ENCODE assay signal across 1 cellular context in the genomic region with DNA sequence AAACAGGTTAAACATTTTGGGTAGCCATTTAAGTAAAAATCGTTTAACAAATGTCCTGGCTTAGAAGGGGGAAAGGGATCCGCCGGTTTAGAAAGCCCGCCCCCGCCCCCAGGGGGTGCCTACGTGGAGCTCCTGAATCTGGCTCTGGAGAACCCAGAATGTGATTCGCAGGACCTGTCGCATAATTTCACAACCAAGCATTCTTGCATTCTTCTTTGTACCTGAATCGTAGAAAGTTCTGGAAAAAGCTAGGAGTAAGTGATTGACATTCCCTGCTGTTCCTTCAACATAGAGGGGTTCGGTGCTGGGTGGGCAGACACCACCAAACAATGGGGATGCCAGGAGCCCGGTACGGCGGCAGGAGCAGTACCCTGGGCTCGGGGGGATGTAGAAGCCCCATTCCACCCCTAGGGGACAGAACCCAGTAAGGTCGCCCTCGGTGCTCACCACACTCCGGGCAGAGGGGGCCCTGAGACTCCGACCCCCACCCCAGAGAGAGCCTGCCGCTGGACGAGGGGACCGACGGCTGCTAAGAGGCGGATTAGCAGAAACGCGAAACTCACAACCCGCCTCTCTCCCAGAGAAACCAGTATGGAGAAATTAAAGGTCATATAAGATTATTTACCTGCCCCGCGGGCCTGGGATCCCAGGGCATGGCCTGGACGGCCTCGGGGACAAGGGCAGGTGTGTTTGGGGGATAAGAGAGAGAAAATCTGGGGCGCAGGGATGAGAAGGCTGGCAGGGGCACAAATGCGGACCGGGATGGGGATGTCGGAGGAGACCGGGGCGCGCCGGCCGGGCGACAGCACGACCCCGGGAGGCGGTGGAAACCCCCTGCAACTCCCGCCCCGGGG.
TF ChIP-seq lines count a peak whose summit lies in the region.

No MANE protein-coding gene starts in this region.

TF ChIP-seq in K562, 482 proteins besides CTCF, POLR2A, EP300 and RAD21 (continued from another document):
- no peak for TF ChIP-seq ATF6 (CRISPR knock-in tag; IDR thresholded peaks at IDR 0.05)
- no peak for TF ChIP-seq MBD2 (IDR thresholded peaks at IDR 0.05; ENCODE audit: borderline replicate concordance, low read depth)
- TF ChIP-seq ZNF217 (CRISPR knock-in tag; IDR thresholded peaks at IDR 0.05) = no peak
- TF ChIP-seq CSDE1 (IDR thresholded peaks at IDR 0.05) = no peak
- no peak for TF ChIP-seq ZNF740 (CRISPR knock-in tag; IDR thresholded peaks at IDR 0.05)
- TF ChIP-seq ZNF740 (tag; IDR thresholded peaks at IDR 0.05) = no peak
- TF ChIP-seq, protein P1, sequence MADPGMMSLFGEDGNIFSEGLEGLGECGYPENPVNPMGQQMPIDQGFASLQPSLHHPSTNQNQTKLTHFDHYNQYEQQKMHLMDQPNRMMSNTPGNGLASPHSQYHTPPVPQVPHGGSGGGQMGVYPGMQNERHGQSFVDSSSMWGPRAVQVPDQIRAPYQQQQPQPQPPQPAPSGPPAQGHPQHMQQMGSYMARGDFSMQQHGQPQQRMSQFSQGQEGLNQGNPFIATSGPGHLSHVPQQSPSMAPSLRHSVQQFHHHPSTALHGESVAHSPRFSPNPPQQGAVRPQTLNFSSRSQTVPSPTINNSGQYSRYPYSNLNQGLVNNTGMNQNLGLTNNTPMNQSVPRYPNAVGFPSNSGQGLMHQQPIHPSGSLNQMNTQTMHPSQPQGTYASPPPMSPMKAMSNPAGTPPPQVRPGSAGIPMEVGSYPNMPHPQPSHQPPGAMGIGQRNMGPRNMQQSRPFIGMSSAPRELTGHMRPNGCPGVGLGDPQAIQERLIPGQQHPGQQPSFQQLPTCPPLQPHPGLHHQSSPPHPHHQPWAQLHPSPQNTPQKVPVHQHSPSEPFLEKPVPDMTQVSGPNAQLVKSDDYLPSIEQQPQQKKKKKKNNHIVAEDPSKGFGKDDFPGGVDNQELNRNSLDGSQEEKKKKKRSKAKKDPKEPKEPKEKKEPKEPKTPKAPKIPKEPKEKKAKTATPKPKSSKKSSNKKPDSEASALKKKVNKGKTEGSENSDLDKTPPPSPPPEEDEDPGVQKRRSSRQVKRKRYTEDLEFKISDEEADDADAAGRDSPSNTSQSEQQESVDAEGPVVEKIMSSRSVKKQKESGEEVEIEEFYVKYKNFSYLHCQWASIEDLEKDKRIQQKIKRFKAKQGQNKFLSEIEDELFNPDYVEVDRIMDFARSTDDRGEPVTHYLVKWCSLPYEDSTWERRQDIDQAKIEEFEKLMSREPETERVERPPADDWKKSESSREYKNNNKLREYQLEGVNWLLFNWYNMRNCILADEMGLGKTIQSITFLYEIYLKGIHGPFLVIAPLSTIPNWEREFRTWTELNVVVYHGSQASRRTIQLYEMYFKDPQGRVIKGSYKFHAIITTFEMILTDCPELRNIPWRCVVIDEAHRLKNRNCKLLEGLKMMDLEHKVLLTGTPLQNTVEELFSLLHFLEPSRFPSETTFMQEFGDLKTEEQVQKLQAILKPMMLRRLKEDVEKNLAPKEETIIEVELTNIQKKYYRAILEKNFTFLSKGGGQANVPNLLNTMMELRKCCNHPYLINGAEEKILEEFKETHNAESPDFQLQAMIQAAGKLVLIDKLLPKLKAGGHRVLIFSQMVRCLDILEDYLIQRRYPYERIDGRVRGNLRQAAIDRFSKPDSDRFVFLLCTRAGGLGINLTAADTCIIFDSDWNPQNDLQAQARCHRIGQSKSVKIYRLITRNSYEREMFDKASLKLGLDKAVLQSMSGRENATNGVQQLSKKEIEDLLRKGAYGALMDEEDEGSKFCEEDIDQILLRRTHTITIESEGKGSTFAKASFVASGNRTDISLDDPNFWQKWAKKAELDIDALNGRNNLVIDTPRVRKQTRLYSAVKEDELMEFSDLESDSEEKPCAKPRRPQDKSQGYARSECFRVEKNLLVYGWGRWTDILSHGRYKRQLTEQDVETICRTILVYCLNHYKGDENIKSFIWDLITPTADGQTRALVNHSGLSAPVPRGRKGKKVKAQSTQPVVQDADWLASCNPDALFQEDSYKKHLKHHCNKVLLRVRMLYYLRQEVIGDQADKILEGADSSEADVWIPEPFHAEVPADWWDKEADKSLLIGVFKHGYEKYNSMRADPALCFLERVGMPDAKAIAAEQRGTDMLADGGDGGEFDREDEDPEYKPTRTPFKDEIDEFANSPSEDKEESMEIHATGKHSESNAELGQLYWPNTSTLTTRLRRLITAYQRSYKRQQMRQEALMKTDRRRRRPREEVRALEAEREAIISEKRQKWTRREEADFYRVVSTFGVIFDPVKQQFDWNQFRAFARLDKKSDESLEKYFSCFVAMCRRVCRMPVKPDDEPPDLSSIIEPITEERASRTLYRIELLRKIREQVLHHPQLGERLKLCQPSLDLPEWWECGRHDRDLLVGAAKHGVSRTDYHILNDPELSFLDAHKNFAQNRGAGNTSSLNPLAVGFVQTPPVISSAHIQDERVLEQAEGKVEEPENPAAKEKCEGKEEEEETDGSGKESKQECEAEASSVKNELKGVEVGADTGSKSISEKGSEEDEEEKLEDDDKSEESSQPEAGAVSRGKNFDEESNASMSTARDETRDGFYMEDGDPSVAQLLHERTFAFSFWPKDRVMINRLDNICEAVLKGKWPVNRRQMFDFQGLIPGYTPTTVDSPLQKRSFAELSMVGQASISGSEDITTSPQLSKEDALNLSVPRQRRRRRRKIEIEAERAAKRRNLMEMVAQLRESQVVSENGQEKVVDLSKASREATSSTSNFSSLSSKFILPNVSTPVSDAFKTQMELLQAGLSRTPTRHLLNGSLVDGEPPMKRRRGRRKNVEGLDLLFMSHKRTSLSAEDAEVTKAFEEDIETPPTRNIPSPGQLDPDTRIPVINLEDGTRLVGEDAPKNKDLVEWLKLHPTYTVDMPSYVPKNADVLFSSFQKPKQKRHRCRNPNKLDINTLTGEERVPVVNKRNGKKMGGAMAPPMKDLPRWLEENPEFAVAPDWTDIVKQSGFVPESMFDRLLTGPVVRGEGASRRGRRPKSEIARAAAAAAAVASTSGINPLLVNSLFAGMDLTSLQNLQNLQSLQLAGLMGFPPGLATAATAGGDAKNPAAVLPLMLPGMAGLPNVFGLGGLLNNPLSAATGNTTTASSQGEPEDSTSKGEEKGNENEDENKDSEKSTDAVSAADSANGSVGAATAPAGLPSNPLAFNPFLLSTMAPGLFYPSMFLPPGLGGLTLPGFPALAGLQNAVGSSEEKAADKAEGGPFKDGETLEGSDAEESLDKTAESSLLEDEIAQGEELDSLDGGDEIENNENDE (IDR thresholded peaks at IDR 0.05; ENCODE audit: low read depth, low read length) = no peak
- TF ChIP-seq ILK (tag; IDR thresholded peaks at IDR 0.05; ENCODE audit: borderline replicate concordance, low read depth) = no peak
- 0 out of 2 replicates have a peak, but pooled peaks have one; percentile 37 for TF ChIP-seq PHB (CRISPR knock-in tag; IDR thresholded peaks at IDR 0.05)
- TF ChIP-seq SREBF2 (CRISPR knock-in tag; IDR thresholded peaks at IDR 0.05) = no peak
- TF ChIP-seq ZNF280B (CRISPR knock-in tag; IDR thresholded peaks at IDR 0.05) = no peak
- no peak for TF ChIP-seq FOXJ2 (tag; IDR thresholded peaks at IDR 0.05)
- TF ChIP-seq ZNF583 (CRISPR knock-in tag; IDR thresholded peaks at IDR 0.05) = no peak
- no peak for TF ChIP-seq ZNF232 (CRISPR knock-in tag; IDR thresholded peaks at IDR 0.05)
- TF ChIP-seq ID3 (CRISPR knock-in tag; IDR thresholded peaks at IDR 0.05) = no peak
- TF ChIP-seq ID3 (tag; IDR thresholded peaks at IDR 0.05) = 0 out of 2 replicates have a peak, but pooled peaks have one; percentile 22
- TF ChIP-seq ZNF431 (CRISPR knock-in tag; IDR thresholded peaks at IDR 0.05) = no peak
- TF ChIP-seq NCOA6 (IDR thresholded peaks at IDR 0.05) = peak; percentile 47
